9 cellular contexts compared by ENCODE assay signal in the genomic region with DNA sequence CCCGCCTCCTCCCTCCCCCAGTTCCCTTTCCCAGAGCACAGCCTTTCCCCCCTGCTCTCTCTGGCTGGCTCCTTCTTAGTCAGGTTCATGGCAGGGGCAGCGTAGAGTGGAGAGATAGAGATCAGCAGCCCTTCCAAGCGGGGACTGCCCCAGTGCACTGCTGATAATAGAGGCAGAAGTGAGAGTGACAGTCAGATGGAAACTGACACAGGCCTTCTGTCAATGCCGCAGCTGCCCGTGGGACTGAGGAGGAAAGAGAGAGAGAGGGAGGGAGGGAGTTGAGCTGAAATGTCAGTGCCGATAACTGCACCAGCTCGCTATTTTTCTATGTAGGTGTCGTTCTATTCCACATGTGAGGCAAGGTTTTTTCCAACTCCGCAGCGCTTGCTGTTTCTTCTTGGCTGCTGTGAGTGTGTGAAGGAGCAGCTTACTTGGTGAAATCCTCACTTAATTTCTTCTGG.
DNase-seq lines count a peak whose midpoint lies in the region; ATAC-seq and TF ChIP-seq lines count a peak whose summit lies in the region.
"Had no signal": no experiment of that assay in that cellular context is flagged by ENCODE, and none has a peak within 500 bp of the region (broad histone marks: within the 10 kb centered on the region; RNA-seq: fewer than 3 reads in every experiment).

No MANE protein-coding gene starts in this region.

- no peak overlapping the region for H3K4me3 Mint-ChIP-seq in activated naive CD8-positive, alpha-beta T cell treated with anti-CD3 and anti-CD28 coated beads for 36 hours
- no peak overlapping the region for H3K4me3 Mint-ChIP-seq in CD4-positive, alpha-beta memory T cell
- H3K4me3 Mint-ChIP-seq: dendritic cell treated with granulocyte-macrophage colony-stimulating factor and Interleukin-4, amounts not matched to agents 40 ng/mL and 50 ng/mL, for 4 days had no signal

- no peaks in the 10 kb centered on the region for H3K9me3 ChIP-seq in tibial artery
- no peaks in the 10 kb centered on the region for H3K9me3 ChIP-seq in CD4-positive, alpha-beta memory T cell (ENCODE audit: control insufficient read depth in 1 of 2, low read length in 2 of 2)

- CTCF ChIA-PET in CD4-positive, alpha-beta memory T cell (lab: Charles Lee; ENCODE audit: partially characterized antibody), result interaction anchor here (0.7 kb wide), 1 partner anchor 35 kb away, joined by 3 read pairs; no protein-coding TSS in a partner anchor

- peak; percentile 100 for ATAC-seq in HG03139 (IDR thresholded peaks at IDR 0.05; ENCODE audit: unreplicated experiment)

- H3K27me3 ChIP-seq in kidney epithelial cell (ENCODE audit: control insufficient read depth, insufficient read depth, low read length), result no peaks in the 10 kb centered on the region
- H3K27me3 ChIP-seq in tibial artery, result no peaks in the 10 kb centered on the region
- H3K27me3 ChIP-seq in CD4-positive, alpha-beta memory T cell (ENCODE audit: insufficient read depth, low read length), result no peaks in the 10 kb centered on the region

- POLR2A ChIA-PET in CD4-positive, alpha-beta memory T cell (lab: Charles Lee; ENCODE audit: partially characterized antibody), result no interaction called here

- peak overlapping the region; percentile 12 for H3K4me3 ChIP-seq in kidney epithelial cell (ENCODE audit: low read depth, low read length)
- H3K4me3 ChIP-seq in tibial artery, result peak overlapping the region; percentile 17 to 20
- H3K4me3 ChIP-seq in CD4-positive, alpha-beta memory T cell (ENCODE audit: low read length in 2 of 2), result no peak overlapping the region

- peaks cover 0 to 9% (median 1%) of the 10 kb centered on the region in 4 donors for H3K4me1 ChIP-seq in tibial artery
- no peaks in the 10 kb centered on the region for H3K4me1 ChIP-seq in CD4-positive, alpha-beta memory T cell (ENCODE audit: insufficient read depth, low read length)

- intact Hi-C loops in tibial artery (cut with DNase I; ENCODE audit: low total_unique reads), result no loop called here
- intact Hi-C loops in CD4-positive, alpha-beta memory T cell (cut with micrococcal nuclease), result no loop called here

- no peak for TF ChIP-seq CTCF in kidney epithelial cell (IDR thresholded peaks at IDR 0.05; ENCODE audit: insufficient read depth, low read length, poor library complexity, severe bottlenecking)
- TF ChIP-seq CTCF in tibial artery (IDR thresholded peaks at IDR 0.05), result no peak

- H3K36me3 ChIP-seq in kidney epithelial cell (ENCODE audit: control insufficient read depth, insufficient read depth, low read length) (no peaks in the 10 kb centered on the region), tibial artery (no peaks in the 10 kb centered on the region)
- H3K36me3 ChIP-seq in CD4-positive, alpha-beta memory T cell (ENCODE audit: insufficient read depth, low read length), result no peaks in the 10 kb centered on the region

- H3K27ac Mint-ChIP-seq in activated naive CD8-positive, alpha-beta T cell treated with anti-CD3 and anti-CD28 coated beads for 36 hours, result no peak overlapping the region
- H3K27ac Mint-ChIP-seq in CD4-positive, alpha-beta memory T cell, result no peak overlapping the region
- H3K27ac Mint-ChIP-seq: dendritic cell treated with granulocyte-macrophage colony-stimulating factor and Interleukin-4, amounts not matched to agents 40 ng/mL and 50 ng/mL, for 4 days had no signal

- no peaks in the 10 kb centered on the region for H3K4me1 Mint-ChIP-seq in activated naive CD8-positive, alpha-beta T cell treated with anti-CD3 and anti-CD28 coated beads for 36 hours
- no peaks in the 10 kb centered on the region for H3K4me1 Mint-ChIP-seq in CD4-positive, alpha-beta memory T cell

- DNase-seq in C1 segment of cervical spinal cord (lab: John Stamatoyannopoulos, UW) (peak in 11 of 14 donors; percentile 19 to 82 (median 51)), GM19240 (ENCODE audit: insufficient read length, low spot score) (peak; percentile 35), kidney epithelial cell (ENCODE audit: low read depth) (no peak), tibial artery (no peak), 8988T (no peak)
- DNase-seq in activated naive CD8-positive, alpha-beta T cell treated with anti-CD3 and anti-CD28 coated beads for 36 hours, result peak; percentile 14
- no peak for DNase-seq in CD4-positive, alpha-beta memory T cell

- no peaks in the 10 kb centered on the region for H3K27me3 Mint-ChIP-seq in activated naive CD8-positive, alpha-beta T cell treated with anti-CD3 and anti-CD28 coated beads for 36 hours
- H3K27me3 Mint-ChIP-seq in CD4-positive, alpha-beta memory T cell, result peaks cover 0 to 2% of the 10 kb centered on the region in 2 donors
- H3K27me3 Mint-ChIP-seq: dendritic cell treated with granulocyte-macrophage colony-stimulating factor and Interleukin-4, amounts not matched to agents 40 ng/mL and 50 ng/mL, for 4 days had no signal

- no peaks in the 10 kb centered on the region for H3K9me3 Mint-ChIP-seq in activated naive CD8-positive, alpha-beta T cell treated with anti-CD3 and anti-CD28 coated beads for 36 hours
- no peaks in the 10 kb centered on the region for H3K9me3 Mint-ChIP-seq in CD4-positive, alpha-beta memory T cell
- H3K9me3 Mint-ChIP-seq: dendritic cell treated with granulocyte-macrophage colony-stimulating factor and Interleukin-4, amounts not matched to agents 40 ng/mL and 50 ng/mL, for 4 days had no signal

- no peaks in the 10 kb centered on the region for H3K36me3 Mint-ChIP-seq in activated naive CD8-positive, alpha-beta T cell treated with anti-CD3 and anti-CD28 coated beads for 36 hours
- no peaks in the 10 kb centered on the region for H3K36me3 Mint-ChIP-seq in CD4-positive, alpha-beta memory T cell

- H3K27ac ChIP-seq in tibial artery, result no peak overlapping the region
- no peak overlapping the region for H3K27ac ChIP-seq in CD4-positive, alpha-beta memory T cell (ENCODE audit: low read depth, low read length)

Comparison
In these comparisons a context has a peak if more than half of its experiments do, and no peak if none do; other contexts are left out.
1. DNase-seq: peak in C1 segment of cervical spinal cord (11 of 14), GM19240 (single experiment) and activated naive CD8-positive, alpha-beta T cell treated with anti-CD3 and anti-CD28 coated beads for 36 hours (single experiment); none in kidney epithelial cell (single experiment), tibial artery (0 of 2), 8988T (single experiment) and CD4-positive, alpha-beta memory T cell (0 of 5).
2. H3K4me3 ChIP-seq: peak in kidney epithelial cell (single experiment) and tibial artery (2 of 2); none in CD4-positive, alpha-beta memory T cell (0 of 2).